In the genomic region with DNA sequence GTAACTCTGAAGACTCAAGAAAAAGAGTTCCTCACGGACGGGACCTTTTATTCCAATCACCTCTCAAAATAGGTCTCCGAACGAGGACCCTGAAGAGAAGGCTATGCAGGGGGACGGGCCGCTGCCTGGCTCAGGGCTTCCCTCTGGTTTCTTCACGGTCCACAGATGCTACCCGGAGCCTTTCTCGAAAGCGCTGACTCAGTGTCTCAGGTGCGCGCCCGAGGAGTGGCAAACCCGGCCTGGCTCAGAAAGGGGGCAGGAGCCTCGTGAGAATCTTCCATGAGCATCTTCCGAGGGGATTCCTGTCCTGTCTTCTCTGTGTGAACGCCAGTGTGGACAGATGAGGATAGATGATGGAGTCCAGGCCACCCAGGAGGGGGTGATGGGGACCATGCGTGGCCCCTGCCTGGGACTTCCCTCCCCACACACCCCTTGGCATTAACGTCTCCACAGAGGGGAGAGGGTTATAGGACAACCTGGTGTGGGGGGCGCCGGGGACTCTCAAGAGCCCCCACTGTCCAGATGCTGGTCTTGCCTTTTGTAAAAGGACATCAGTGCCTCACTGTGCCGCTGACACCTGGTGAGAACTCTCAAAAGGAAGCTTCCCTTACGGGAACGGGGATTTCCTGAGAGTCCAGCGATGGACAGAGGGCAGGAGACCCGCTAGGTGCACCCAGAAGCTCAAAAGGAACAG, we compare ENCODE assay signal across 12 cellular contexts. TPM values are rescaled to one million over a fixed set of nuclear protein-coding genes. Genes with fewer than 3 reads are reported as not detected.
DNase-seq lines count a peak whose midpoint lies in the region; ATAC-seq and TF ChIP-seq lines count a peak whose summit lies in the region.
"Had no signal": no experiment of that assay in that cellular context is flagged by ENCODE, and none has a peak within 500 bp of the region (broad histone marks: within the 10 kb centered on the region; RNA-seq: fewer than 3 reads in every experiment).

No MANE protein-coding gene starts in this region.

- no peaks in the 10 kb centered on the region for H4K20me1 ChIP-seq in osteoblast (ENCODE audit: insufficient read depth, low read length)

- CTCF ChIA-PET in CD4-positive, alpha-beta T cell (lab: Charles Lee), result interaction anchor here (1.4 to 5.6 kb wide), 3 partner anchors 22 to 27 kb away, joined by 5 to 78 read pairs (median 13); a partner anchor contains a TSS

- no peaks in the 10 kb centered on the region for H3K27me3 Mint-ChIP-seq in CD4-positive, alpha-beta T cell
- H3K27me3 Mint-ChIP-seq in IgD-negative memory B cell, result no peaks in the 10 kb centered on the region
- no peaks in the 10 kb centered on the region for H3K27me3 Mint-ChIP-seq in central memory CD8-positive, alpha-beta T cell

- H3K4me1 Mint-ChIP-seq in CD4-positive, alpha-beta T cell (ENCODE audit: low read depth), result peaks cover 47% of the 10 kb centered on the region
- peaks cover 22 to 38% (median 27%) of the 10 kb centered on the region in 3 donors for H3K4me1 Mint-ChIP-seq in IgD-negative memory B cell
- peaks cover 40% of the 10 kb centered on the region for H3K4me1 Mint-ChIP-seq in central memory CD8-positive, alpha-beta T cell

- no peaks in the 10 kb centered on the region for H3K79me2 ChIP-seq in osteoblast (ENCODE audit: insufficient read depth, low read length)

- no peak overlapping the region for H2AFZ ChIP-seq in osteoblast (ENCODE audit: low read length)

- POLR2A ChIA-PET in CD4-positive, alpha-beta T cell (lab: Charles Lee), result interaction anchor here (1.1 to 7.8 kb wide), 6 partner anchors 11 to 26 kb away, joined by 9 to 465 read pairs (median 33); a partner anchor contains a TSS

- DNase-seq in CD4-positive, alpha-beta T cell, result no peak
- DNase-seq in central memory CD8-positive, alpha-beta T cell (ENCODE audit: low spot score in 2 of 2), result no peak
- DNase-seq in osteoblast (ENCODE audit: insufficient read length, low spot score, missing footprints) (peak; percentile 74), NOMO-1 treated with dmso at 0.1 percent for 144 hours (lab: John Stamatoyannopoulos, UW; ENCODE audit: unreplicated experiment) (no peak), GM19240 (ENCODE audit: insufficient read length, low spot score) (no peak), MG63 (no peak)
- DNase-seq: DMS79 treated with DMSO at 0.1 percent for 48 hours, NCI-H1048, SHP77 treated with DMSO at 0.1 percent for 48 hours had no signal

- no peak for TF ChIP-seq CTCF in CD4-positive, alpha-beta T cell (IDR thresholded peaks at IDR 0.05)
- no peak for TF ChIP-seq CTCF in osteoblast (IDR thresholded peaks at IDR 0.05; ENCODE audit: extremely low read depth, low read depth, low read length)

- no peaks in the 10 kb centered on the region for H3K9me3 Mint-ChIP-seq in CD4-positive, alpha-beta T cell
- H3K9me3 Mint-ChIP-seq in IgD-negative memory B cell, result no peaks in the 10 kb centered on the region
- no peaks in the 10 kb centered on the region for H3K9me3 Mint-ChIP-seq in central memory CD8-positive, alpha-beta T cell

- H3K4me2 ChIP-seq in osteoblast (ENCODE audit: insufficient read depth, low read length), result no peak overlapping the region

- H3K27ac ChIP-seq in CD4-positive, alpha-beta T cell (ENCODE audit: low read depth, low read length), result peak overlapping the region; percentile 33
- H3K27ac ChIP-seq in osteoblast (ENCODE audit: low read depth, low read length), result no peak overlapping the region

- no peaks in the 10 kb centered on the region for H3K9me3 ChIP-seq in CD4-positive, alpha-beta T cell (ENCODE audit: control insufficient read depth, low read length)
- no peaks in the 10 kb centered on the region for H3K9me3 ChIP-seq in osteoblast (ENCODE audit: low read depth, low read length)
- no peaks in the 10 kb centered on the region for H3K9me3 ChIP-seq in MG63
- H3K9me3 ChIP-seq: neutrophil had no signal

- H3K36me3 Mint-ChIP-seq in CD4-positive, alpha-beta T cell (ENCODE audit: low read depth), result peaks cover 36% of the 10 kb centered on the region
- peaks cover 2% of the 10 kb centered on the region for H3K36me3 Mint-ChIP-seq in IgD-negative memory B cell
- H3K36me3 Mint-ChIP-seq in central memory CD8-positive, alpha-beta T cell (ENCODE audit: insufficient read depth), result peaks cover 37% of the 10 kb centered on the region

- H3K27ac Mint-ChIP-seq in CD4-positive, alpha-beta T cell, result peak overlapping the region; percentile 98
- H3K27ac Mint-ChIP-seq in IgD-negative memory B cell, result peak overlapping the region; percentile 96 to 100 (median 100)
- H3K27ac Mint-ChIP-seq in central memory CD8-positive, alpha-beta T cell (ENCODE audit: low read depth), result peak overlapping the region; percentile 98

- no peak for ATAC-seq in CD4-positive, alpha-beta T cell (ENCODE audit: poor library complexity)
- ATAC-seq in central memory CD8-positive, alpha-beta T cell (replicated peaks; ENCODE audit: extremely low read depth, poor library complexity, severe bottlenecking), result no peak
- no peak for ATAC-seq in HG02852 (IDR thresholded peaks at IDR 0.05; ENCODE audit: unreplicated experiment)

- peak overlapping the region; percentile 96 for H3K4me3 Mint-ChIP-seq in CD4-positive, alpha-beta T cell
- peak overlapping the region; percentile 87 to 99 (median 92) for H3K4me3 Mint-ChIP-seq in IgD-negative memory B cell
- peak overlapping the region; percentile 86 for H3K4me3 Mint-ChIP-seq in central memory CD8-positive, alpha-beta T cell

- no peak overlapping the region for H3K4me3 ChIP-seq in osteoblast (ENCODE audit: insufficient read depth, low read length)
- H3K4me3 ChIP-seq in MG63, result no peak overlapping the region

- H3K4me1 ChIP-seq in osteoblast (ENCODE audit: insufficient read depth, low read length), result peaks cover 26% of the 10 kb centered on the region

- intact Hi-C loops in CD4-positive, alpha-beta T cell (cut with DNase I, micrococcal nuclease), result no loop called here

- peaks cover 9% of the 10 kb centered on the region for H3K36me3 ChIP-seq in osteoblast (ENCODE audit: insufficient read depth, low read length)
- peaks cover 54% of the 10 kb centered on the region for H3K36me3 ChIP-seq in MG63

- H3K27me3 ChIP-seq in CD4-positive, alpha-beta T cell (ENCODE audit: control insufficient read depth, insufficient read depth, low read length), result no peaks in the 10 kb centered on the region
- H3K27me3 ChIP-seq in osteoblast (ENCODE audit: insufficient read depth, low read length), result no peaks in the 10 kb centered on the region
- H3K27me3 ChIP-seq in MG63, result no peaks in the 10 kb centered on the region
- H3K27me3 ChIP-seq: neutrophil had no signal

RNA-seq across cellular contexts. Expression of a gene that starts 16.5 kb away (rescaled TPM):
- 10 to 100 TPM; 40.2 to 47.4 TPM for total RNA-seq in CD4-positive, alpha-beta T cell
- 137 TPM for polyA plus RNA-seq in IgD-negative memory B cell
- 74.3 and 74.6 TPM in 2 replicates for total RNA-seq in osteoblast
- total RNA-seq in MG63 (2014; rRNA removed; shearing (Covaris generic); ENCODE audit: low replicate concordance), result 335 and 636 TPM in 2 replicates

RNA-seq across cellular contexts. Expression of a gene that starts 24.9 kb away (rescaled TPM):
- 1,000 to 10,000 TPM; 1,827 to 1,976 TPM for total RNA-seq in CD4-positive, alpha-beta T cell
- polyA plus RNA-seq in IgD-negative memory B cell, result 164 TPM
- 170 and 172 TPM in 2 replicates for total RNA-seq in osteoblast
- total RNA-seq in MG63 (2014; rRNA removed; shearing (Covaris generic); ENCODE audit: low replicate concordance), result 85.7 and 102 TPM in 2 replicates

RNA-seq across cellular contexts. Expression of a gene that starts 32.1 kb away (rescaled TPM):
- 10 to 100 TPM; 18.1 to 18.7 TPM for total RNA-seq in CD4-positive, alpha-beta T cell
- polyA plus RNA-seq in IgD-negative memory B cell, result 1.4 TPM
- total RNA-seq in osteoblast, result 2.5 and 3.5 TPM in 2 replicates
- total RNA-seq in MG63 (2014; rRNA removed; shearing (Covaris generic); ENCODE audit: low replicate concordance), result 0.03 and 0.05 TPM in 2 replicates

RNA-seq across cellular contexts. Expression of a gene that starts 34.0 kb away (rescaled TPM):
- 10 to 100 TPM; 24.4 to 25.9 TPM for total RNA-seq in CD4-positive, alpha-beta T cell
- 8.4 TPM for polyA plus RNA-seq in IgD-negative memory B cell
- 31.1 and 56.3 TPM in 2 replicates for total RNA-seq in osteoblast
- total RNA-seq in MG63 (2014; rRNA removed; shearing (Covaris generic); ENCODE audit: low replicate concordance), result 5.5 and 11.2 TPM in 2 replicates

Comparison
In these comparisons a context has a peak if more than half of its experiments do, and no peak if none do; other contexts are left out.
1. RNA of a gene that starts 24.9 kb away (total RNA-seq): 1,827 to 1,976 TPM in CD4-positive, alpha-beta T cell; 170 to 172 TPM in osteoblast and 85.7 to 102 TPM in MG63; every median in the first group is over 10 times any median in the second.
2. Peak in every context shown above with its lines, with median percentiles within 50 percentile points of each other: H3K27ac Mint-ChIP-seq and H3K4me3 Mint-ChIP-seq.